ENCODE assay signal across 26 cellular contexts in the genomic region with DNA sequence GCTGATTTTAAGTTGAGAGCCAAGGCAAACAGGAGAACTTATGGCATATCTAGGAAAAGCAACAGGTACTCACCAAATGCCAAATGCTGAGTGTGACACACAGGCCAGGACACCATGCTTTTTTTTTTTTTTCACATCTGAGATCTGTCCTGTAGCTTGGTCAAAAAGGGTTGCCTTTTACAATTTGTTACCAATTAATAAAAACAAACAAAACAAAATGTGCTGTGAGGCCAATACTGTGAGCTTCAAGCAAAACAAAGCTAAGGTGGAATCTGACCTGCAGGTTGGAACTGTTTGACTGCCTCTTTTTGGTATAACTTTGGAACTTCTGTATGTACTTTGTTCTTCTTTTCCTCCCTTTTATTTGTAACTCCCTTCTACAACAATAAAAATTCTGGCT.
"Had no signal": no experiment of that assay in that cellular context is flagged by ENCODE, and none has a peak within 500 bp of the region (broad histone marks: within the 10 kb centered on the region; RNA-seq: fewer than 3 reads in every experiment).

No MANE protein-coding gene starts in this region.

- H3K27me3 ChIP-seq: stomach, suprapubic skin, testis, thyroid gland, tibial artery, tibial nerve, transverse colon, upper lobe of left lung, upper lobe of right lung, uterus, vagina had no signal

- H3K9me3 ChIP-seq: stomach, suprapubic skin, testis, thoracic aorta, thyroid gland, tibial artery, tibial nerve, transverse colon, upper lobe of left lung, upper lobe of right lung, uterus, vagina had no signal

- H3K4me3 ChIP-seq: stomach, suprapubic skin, testis, thoracic aorta, thyroid gland, tibial artery, tibial nerve, transverse colon, upper lobe of left lung, upper lobe of right lung, uterus, vagina had no signal

- H3K36me3 ChIP-seq: stomach, suprapubic skin, thoracic aorta, thyroid gland, tibial artery, tibial nerve, transverse colon, upper lobe of left lung, upper lobe of right lung, uterus, vagina had no signal

- DNase-seq: stimulated activated CD4-positive, alpha-beta T cell treated with anti-CD3 and anti-CD28 coated beads, Interleukin-2, amount 100 ng/mL, for 48 hours; stimulated activated CD4-positive, alpha-beta T cell treated with anti-CD3 and anti-CD28 coated beads, Interleukin-4, amount 100 ng/mL, for 24 hours; stimulated activated CD4-positive, alpha-beta T cell treated with anti-CD3 and anti-CD28 coated beads, Interleukin-4, amount 100 ng/mL, for 4 hours; stimulated activated CD8-positive, alpha-beta memory T cell treated with anti-CD3 and anti-CD28 coated beads, Interleukin-4, amount 100 ng/mL, for 48 hours; stimulated activated naive B cell treated with anti-CD40 and anti-IgM and Interleukin-4, amounts not matched to agents 10 μg/mL and 1 μg/mL and 100 μg/mL, for 72 hours; stimulated activated naive CD4-positive, alpha-beta T cell; stimulated activated naive CD4-positive, alpha-beta T cell treated with Interleukin-2 at 50 U/mL for 16 hours; stimulated activated naive CD8-positive, alpha-beta T cell treated with anti-CD3 and anti-CD28 coated beads, Interleukin-15, amount 100 ng/mL, for 72 hours; stimulated activated naive CD8-positive, alpha-beta T cell treated with anti-CD3 and anti-CD28 coated beads, Interleukin-15, Interleukin-2, amounts not matched to agents 100 U/mL and 50 U/mL, for 24 hours; stomach; substantia nigra; testis; thyroid gland; tibial artery; transverse colon; trophoblast cell; upper lobe of left lung; upper lobe of right lung; uterus had no signal

- H3K4me1 ChIP-seq: stomach, suprapubic skin, testis, thyroid gland, tibial artery, tibial nerve, transverse colon, upper lobe of left lung, upper lobe of right lung, uterus, vagina had no signal

- ATAC-seq: stimulated activated effector memory CD8-positive, alpha-beta T cell treated with anti-CD3 and anti-CD28 coated beads, Interleukin-12 subunit alpha, Interleukin-12 subunit beta, amount 100 ng/mL, for 72 hours; stimulated activated memory B cell treated with anti-CD40 and anti-IgM and Interleukin-4, amounts not matched to agents 10 μg/mL and 1 μg/mL and 100 μg/mL, for 72 hours; stimulated activated naive B cell treated with anti-CD40 and anti-IgM and Interleukin-4, amounts not matched to agents 10 μg/mL and 1 μg/mL and 100 μg/mL, for 72 hours; stimulated activated naive CD8-positive, alpha-beta T cell treated with anti-CD3 and anti-CD28 coated beads, Interleukin-15, amount 100 ng/mL, for 72 hours; stimulated activated naive CD8-positive, alpha-beta T cell treated with anti-CD3 and anti-CD28 coated beads, Interleukin-15, Interleukin-2, amounts not matched to agents 100 U/mL and 50 U/mL, for 24 hours; upper lobe of right lung had no signal

- H3K27ac ChIP-seq: stomach, suprapubic skin, testis, thoracic aorta, thyroid gland, tibial artery, tibial nerve, transverse colon, upper lobe of left lung, upper lobe of right lung, uterus, vagina had no signal

- FAIRE-seq: urothelium cell line had no signal
